Comparison of ENCODE assay signal across 8 cellular contexts in the genomic region with DNA sequence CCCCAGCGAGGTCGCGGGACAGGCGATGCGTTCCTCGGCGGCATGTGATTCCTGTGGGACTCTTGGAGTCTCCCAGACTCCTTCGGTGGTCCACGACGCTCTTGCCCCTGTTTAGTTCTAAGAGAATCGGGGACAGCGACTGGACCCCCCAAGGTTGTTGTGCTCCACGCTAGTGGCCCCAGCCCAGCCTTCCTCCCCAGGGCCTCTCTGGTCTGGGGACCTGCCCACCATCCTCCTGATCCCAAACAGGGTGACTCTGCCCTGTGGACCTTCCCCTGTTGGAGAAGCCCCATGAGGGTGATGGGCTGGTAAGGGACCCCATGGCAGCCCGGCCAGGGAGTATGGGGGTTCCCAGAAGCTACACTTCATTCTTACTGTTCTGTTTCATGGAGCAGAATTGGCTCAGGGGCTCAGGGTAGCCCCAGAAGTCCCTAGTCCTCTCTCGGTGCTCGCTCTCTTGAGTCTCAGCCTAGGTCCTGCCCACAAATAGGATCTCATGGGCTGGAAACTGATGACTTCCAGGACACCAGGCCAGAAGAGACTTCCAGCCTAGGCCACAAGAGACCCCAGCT. TPM values are rescaled to one million over a fixed set of nuclear protein-coding genes. Genes with fewer than 3 reads are reported as not detected.
DNase-seq lines count a peak whose midpoint lies in the region; ATAC-seq and TF ChIP-seq lines count a peak whose summit lies in the region.

No MANE protein-coding gene starts in this region.

- TF ChIP-seq POLR2A in right lobe of liver (IDR thresholded peaks at IDR 0.05): no peak

- H3K4me1 Mint-ChIP-seq in activated CD4-positive, alpha-beta T cell treated with anti-CD3 and anti-CD28 coated beads, Interleukin-2, amount 10 ng/mL, durations not matched to agents 24 days and 14 days: peaks cover 58% of the 10 kb centered on the region

- no peaks in the 10 kb centered on the region for H3K36me3 ChIP-seq in right lobe of liver
- no peaks in the 10 kb centered on the region for H3K36me3 ChIP-seq in tibial artery

- intact Hi-C loops in activated CD4-positive, alpha-beta T cell treated with anti-CD3 and anti-CD28 coated beads, Interleukin-2, amount 10 ng/mL, durations not matched to agents 24 days and 14 days (cut with micrococcal nuclease): loop anchor here (1.0 to 2.0 kb wide), 3 partner anchors 37 to 470 kb away; partner anchors contain the start of genes BICD2 and NINJ1
- intact Hi-C loops in right lobe of liver (cut with DNase I) (loop anchor here in 1 of 2 donors (10.0 kb wide), 1 partner anchor 92 kb away; no protein-coding TSS in a partner anchor), tibial artery (cut with DNase I; ENCODE audit: low total_unique reads) (loop anchor here (5.0 to 10.0 kb wide), 2 partner anchors 40 to 982 kb away; partner anchors contain the start of genes SPTLC1 and SUSD3)

- H3K9me3 ChIP-seq in right lobe of liver (no peaks in the 10 kb centered on the region), tibial artery (peaks cover 0 to 3% (median under 1%) of the 10 kb centered on the region in 3 donors)

- H3K27ac ChIP-seq in right lobe of liver: peak overlapping the region; percentile 74 to 95 (median 78)
- H3K27ac ChIP-seq in tibial artery: peak overlapping the region; percentile 91 to 94

- peak; percentile 73 for DNase-seq in activated CD4-positive, alpha-beta T cell treated with anti-CD3 and anti-CD28 coated beads, Interleukin-2, amount 10 ng/mL, durations not matched to agents 24 days and 14 days
- no peak for DNase-seq in activated CD4-positive, alpha-beta T cell treated with anti-CD3 and anti-CD28 coated beads for 48 hours
- DNase-seq in astrocyte of the spinal cord (ENCODE audit: low read depth, low spot score): no peak
- peak in 2 of 3 donors; percentile 53 to 61 for DNase-seq in right lobe of liver
- DNase-seq in tibial artery: no peak
- DNase-seq in activated gamma-delta T cell (lab: John Stamatoyannopoulos, UW): no peak
- no peak for DNase-seq in SKM-1 treated with dmso at 0.1 percent for 144 hours (lab: John Stamatoyannopoulos, UW; ENCODE audit: unreplicated experiment)

- H3K27me3 Mint-ChIP-seq in activated CD4-positive, alpha-beta T cell treated with anti-CD3 and anti-CD28 coated beads, Interleukin-2, amount 10 ng/mL, durations not matched to agents 24 days and 14 days: no peaks in the 10 kb centered on the region

- H3K4me1 ChIP-seq in right lobe of liver: peaks cover 0 to 9% (median 3%) of the 10 kb centered on the region in 4 donors
- peaks cover 7 to 53% (median 45%) of the 10 kb centered on the region in 4 donors for H3K4me1 ChIP-seq in tibial artery

- no peaks in the 10 kb centered on the region for H3K27me3 ChIP-seq in right lobe of liver
- no peaks in the 10 kb centered on the region for H3K27me3 ChIP-seq in tibial artery

- peak overlapping the region; percentile 89 for H3K27ac Mint-ChIP-seq in activated CD4-positive, alpha-beta T cell treated with anti-CD3 and anti-CD28 coated beads, Interleukin-2, amount 10 ng/mL, durations not matched to agents 24 days and 14 days

- peak overlapping the region; percentile 90 for H3K4me3 Mint-ChIP-seq in activated CD4-positive, alpha-beta T cell treated with anti-CD3 and anti-CD28 coated beads, Interleukin-2, amount 10 ng/mL, durations not matched to agents 24 days and 14 days

- H3K36me3 Mint-ChIP-seq in activated CD4-positive, alpha-beta T cell treated with anti-CD3 and anti-CD28 coated beads, Interleukin-2, amount 10 ng/mL, durations not matched to agents 24 days and 14 days (ENCODE audit: low read depth): peaks cover 13% of the 10 kb centered on the region

- ATAC-seq in right lobe of liver: no peak
- ATAC-seq in HG02973 (IDR thresholded peaks at IDR 0.05; ENCODE audit: unreplicated experiment): no peak

- H3K4me3 ChIP-seq in astrocyte of the spinal cord (ENCODE audit: low read depth, low read length): peak overlapping the region; percentile 71
- peak overlapping the region; percentile 98 to 100 (median 99) for H3K4me3 ChIP-seq in right lobe of liver
- H3K4me3 ChIP-seq in tibial artery: peak overlapping the region; percentile 89 to 93

- in situ Hi-C loops in astrocyte of the spinal cord (cut with HindIII; ENCODE audit: low sequenced_read_pairs): no loop called here

- no peak for TF ChIP-seq CTCF in astrocyte of the spinal cord (IDR thresholded peaks at IDR 0.05; ENCODE audit: low read depth, low read length)
- TF ChIP-seq CTCF in right lobe of liver (IDR thresholded peaks at IDR 0.05): no peak
- TF ChIP-seq CTCF in tibial artery (IDR thresholded peaks at IDR 0.05): no peak

- WGBS in right lobe of liver (ENCODE audit: insufficient coverage, low coverage, low lambda C conversion rate, missing lambda C conversion rate): 0% methylated on average over 8 of the region's 16 CpGs

- no peaks in the 10 kb centered on the region for H3K9me3 Mint-ChIP-seq in activated CD4-positive, alpha-beta T cell treated with anti-CD3 and anti-CD28 coated beads, Interleukin-2, amount 10 ng/mL, durations not matched to agents 24 days and 14 days

RNA-seq across cellular contexts. Expression of gene CARD19, which starts 0.9 kb away (rescaled TPM):
- total RNA-seq in activated CD4-positive, alpha-beta T cell treated with anti-CD3 and anti-CD28 coated beads, Interleukin-2, amount 10 ng/mL, durations not matched to agents 24 days and 14 days: 44.0 TPM in 2 replicates
- total RNA-seq in right lobe of liver: 10 to 100 TPM in 3 of 6 experiments, 1 to 10 TPM in 3; 6.3 to 31.7 (median 12.1) TPM

RNA-seq across cellular contexts. Expression of gene NINJ1, which starts 37.2 kb away (rescaled TPM):
- total RNA-seq in activated CD4-positive, alpha-beta T cell treated with anti-CD3 and anti-CD28 coated beads, Interleukin-2, amount 10 ng/mL, durations not matched to agents 24 days and 14 days: 103 and 110 TPM in 2 replicates
- 100 to 1,000 TPM in 1 of 6 experiments, 10 to 100 TPM in 5; 35.6 to 103 (median 65.1) TPM for total RNA-seq in right lobe of liver

RNA-seq across cellular contexts. Expression of gene SUSD3, which starts 38.4 kb away (rescaled TPM):
- total RNA-seq in activated CD4-positive, alpha-beta T cell treated with anti-CD3 and anti-CD28 coated beads, Interleukin-2, amount 10 ng/mL, durations not matched to agents 24 days and 14 days: 38.3 and 40.9 TPM in 2 replicates
- 10 to 100 TPM in 4 of 6 experiments, 1 to 10 TPM in 2; 6.5 to 51.5 (median 31.2) TPM for total RNA-seq in right lobe of liver

Comparison
In these comparisons a context has a peak if more than half of its experiments do, and no peak if none do; other contexts are left out.
1. DNase-seq: peak in activated CD4-positive, alpha-beta T cell treated with anti-CD3 and anti-CD28 coated beads, Interleukin-2, amount 10 ng/mL, durations not matched to agents 24 days and 14 days (single experiment) and right lobe of liver (2 of 3); none in activated CD4-positive, alpha-beta T cell treated with anti-CD3 and anti-CD28 coated beads for 48 hours (single experiment), astrocyte of the spinal cord (single experiment), tibial artery (0 of 2), activated gamma-delta T cell (single experiment) and SKM-1 treated with dmso at 0.1 percent for 144 hours (single experiment).
2. Peak in every context shown above with its lines, with median percentiles within 50 percentile points of each other: H3K4me3 ChIP-seq.